ENCODE assay signal across 8 cellular contexts in the genomic region with DNA sequence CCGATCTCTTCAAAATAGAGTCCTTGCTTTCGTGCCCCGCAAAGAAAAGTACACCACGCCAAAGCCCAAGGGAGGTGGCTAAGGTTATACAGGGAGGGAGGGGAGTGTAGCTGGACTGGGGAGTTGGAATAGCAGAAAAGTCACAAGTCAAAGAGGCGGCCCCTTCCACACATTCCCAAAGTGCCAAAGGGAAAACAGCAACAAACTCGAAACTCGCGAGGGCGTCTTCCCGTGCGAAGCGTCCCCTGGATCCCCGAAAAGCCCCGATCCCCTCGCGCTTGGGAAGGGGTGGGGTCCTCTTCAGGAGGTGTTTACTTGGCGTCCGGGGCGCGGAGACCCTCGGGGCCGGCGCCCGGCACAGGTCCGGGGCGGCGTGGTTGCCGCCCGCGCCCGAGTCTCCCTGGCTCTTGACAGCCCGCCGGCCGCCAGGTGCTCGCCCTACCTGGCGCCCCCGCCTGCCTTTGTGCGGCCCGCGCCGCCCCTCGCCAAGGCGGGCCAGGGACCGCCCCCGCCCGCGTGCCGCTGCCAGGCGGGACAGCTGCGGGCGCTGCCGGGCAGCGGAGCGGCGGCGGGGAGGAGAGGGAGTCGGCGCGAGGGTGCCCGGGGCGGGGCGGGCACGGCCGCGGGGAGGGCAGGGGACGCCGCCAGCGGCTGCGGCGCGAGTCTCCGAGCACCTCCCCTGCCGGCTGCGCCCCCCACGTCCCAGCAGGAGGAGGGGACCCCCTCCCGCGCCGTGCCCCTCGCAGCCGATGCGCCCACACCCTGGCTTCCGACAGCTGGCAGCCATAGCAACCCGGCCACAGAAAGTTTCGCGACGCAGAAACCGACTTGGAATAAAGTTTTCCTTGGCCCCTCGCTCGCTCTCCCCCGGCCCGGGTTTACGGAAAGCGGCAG. TPM values are rescaled to one million over a fixed set of nuclear protein-coding genes. Genes with fewer than 3 reads are reported as not detected.
A peak's percentile ranks its signal among the peaks of the same experiment; 100 is the strongest.
DNase-seq lines count a peak whose midpoint lies in the region; ATAC-seq and TF ChIP-seq lines count a peak whose summit lies in the region.

No MANE protein-coding gene starts in this region.

- H3K27me3 ChIP-seq in HAP-1 (ENCODE audit: low read depth) (no peaks in the 10 kb centered on the region), left lung (peaks cover 0 to 29% of the 10 kb centered on the region in 2 donors), stomach (peaks cover 0 to 7% (median 0%) of the 10 kb centered on the region in 3 donors)

- peak overlapping the region; percentile 90 for H3K4me3 Mint-ChIP-seq in central memory CD8-positive, alpha-beta T cell

- no peak for TF ChIP-seq EP300 in stomach (IDR thresholded peaks at IDR 0.05)

- 1 to 2% (median 1%) methylated on average over 21 to 93 of the region's 93 CpGs for WGBS in stomach, 5 donors

- POLR2A ChIA-PET in OCI-LY7 (lab: Charles Lee), result no interaction called here

- peak; percentile 44 for ATAC-seq in central memory CD8-positive, alpha-beta T cell (replicated peaks; ENCODE audit: extremely low read depth, poor library complexity, severe bottlenecking)
- peak; percentile 67 for ATAC-seq in left lung
- no peak for ATAC-seq in HG03342 (IDR thresholded peaks at IDR 0.05; ENCODE audit: unreplicated experiment)

- TF ChIP-seq CTCF in GM12864 (IDR thresholded peaks at IDR 0.05; ENCODE audit: low read depth, low read length, missing control alignments), result no peak
- no peak for TF ChIP-seq CTCF in OCI-LY7 (conservative IDR thresholded peaks at IDR 0.05; ENCODE audit: low read length)
- TF ChIP-seq CTCF in left lung (IDR thresholded peaks at IDR 0.05), result no peak
- no peak for TF ChIP-seq CTCF in stomach (IDR thresholded peaks at IDR 0.05)

- intact Hi-C loops in OCI-LY7 (cut with micrococcal nuclease; ENCODE audit: unreplicated experiment) (no loop called here), left lung (cut with DNase I) (no loop called here), stomach (cut with DNase I; ENCODE audit: low total_unique reads) (no loop called here)

- H3K27ac Mint-ChIP-seq in central memory CD8-positive, alpha-beta T cell (ENCODE audit: low read depth), result no peak overlapping the region

- H3K9me2 ChIP-seq in OCI-LY7 (ENCODE audit: insufficient read depth, low read length), result no peaks in the 10 kb centered on the region

- no peak for DNase-seq in GM12864 (ENCODE audit: low read depth)
- peak in 1 of 2 experiments; percentile 36 for DNase-seq in HAP-1 (ENCODE audit: low spot score in 2 of 2)
- DNase-seq in OCI-LY7 (ENCODE audit: low spot score), result no peak
- DNase-seq in central memory CD8-positive, alpha-beta T cell (ENCODE audit: low spot score in 2 of 2), result no peak
- peak; percentile 44 to 87 for DNase-seq in left lung
- DNase-seq in stomach, result peak; percentile 70
- no peak for DNase-seq in UCSD-AML1 (lab: John Stamatoyannopoulos, UW; ENCODE audit: unreplicated experiment)

- no peak for TF ChIP-seq POLR2A in stomach (IDR thresholded peaks at IDR 0.05)

- CTCF ChIA-PET in OCI-LY7 (lab: Charles Lee; ENCODE audit: unreplicated experiment), result no interaction called here

- H2AFZ ChIP-seq in OCI-LY7 (ENCODE audit: low read length), result no peak overlapping the region; the same call in 1 of the 2 replicates

- no TSS peak for BruUV-seq in OCI-LY7 (replicated peaks; lab: Mats Ljungman, UMichigan)

- peak overlapping the region; percentile 88 for H3K4me3 ChIP-seq in GM12864 (ENCODE audit: low read depth, low read length)
- H3K4me3 ChIP-seq in HAP-1, result peak overlapping the region; percentile 81
- peak overlapping the region; percentile 67 for H3K4me3 ChIP-seq in OCI-LY7 (ENCODE audit: low read depth, low read length, poor library complexity, severe bottlenecking)
- H3K4me3 ChIP-seq in left lung, result peak overlapping the region; percentile 84 to 94
- H3K4me3 ChIP-seq in stomach, result peak overlapping the region; percentile 61 to 93 (median 83)

- H3K4me1 ChIP-seq in HAP-1, result peaks cover 8% of the 10 kb centered on the region
- H3K4me1 ChIP-seq in OCI-LY7 (ENCODE audit: insufficient read depth, low read length, poor library complexity, severe bottlenecking), result peaks cover 12% of the 10 kb centered on the region
- H3K4me1 ChIP-seq in left lung, result peaks cover 0 to 23% of the 10 kb centered on the region in 2 donors
- peaks cover 11 to 50% (median 30%) of the 10 kb centered on the region in 4 donors for H3K4me1 ChIP-seq in stomach

- no peaks in the 10 kb centered on the region for H3K36me3 ChIP-seq in HAP-1 (replicated peaks)
- no peaks in the 10 kb centered on the region for H3K36me3 ChIP-seq in OCI-LY7 (ENCODE audit: insufficient read depth, low read length)
- H3K36me3 ChIP-seq in left lung, result no peaks in the 10 kb centered on the region
- no peaks in the 10 kb centered on the region for H3K36me3 ChIP-seq in stomach

- peaks cover 2% of the 10 kb centered on the region for H3K36me3 Mint-ChIP-seq in central memory CD8-positive, alpha-beta T cell (ENCODE audit: insufficient read depth)

- no peaks in the 10 kb centered on the region for H3K79me2 ChIP-seq in OCI-LY7 (ENCODE audit: insufficient read depth, low read depth, low read length)

- H4K20me1 ChIP-seq in OCI-LY7 (ENCODE audit: insufficient read depth, low read length), result no peaks in the 10 kb centered on the region

- peak overlapping the region; percentile 87 for H3K4me2 ChIP-seq in OCI-LY7 (ENCODE audit: low read length)

- H3K9me3 Mint-ChIP-seq in central memory CD8-positive, alpha-beta T cell, result no peaks in the 10 kb centered on the region

- in situ Hi-C loops in HAP-1 (cut with MboI; ENCODE audit: low sequenced_read_pairs), result no loop called here

- peaks cover 69% of the 10 kb centered on the region for H3K27me3 Mint-ChIP-seq in central memory CD8-positive, alpha-beta T cell

- peaks cover 21% of the 10 kb centered on the region for H3K4me1 Mint-ChIP-seq in central memory CD8-positive, alpha-beta T cell

- no peaks in the 10 kb centered on the region for H3K9me3 ChIP-seq in HAP-1
- H3K9me3 ChIP-seq in OCI-LY7 (ENCODE audit: low read length), result no peaks in the 10 kb centered on the region
- no peaks in the 10 kb centered on the region for H3K9me3 ChIP-seq in left lung
- H3K9me3 ChIP-seq in stomach, result no peaks in the 10 kb centered on the region

- H3K27ac ChIP-seq in OCI-LY7 (ENCODE audit: low read depth, low read length, poor library complexity, severe bottlenecking) (no peak overlapping the region), left lung (peak overlapping the region; percentile 80 to 95), stomach (peak overlapping the region; percentile 89 to 99 (median 95))

RNA-seq across cellular contexts. Expression of a gene that starts 1.0 kb away (rescaled TPM):
- 0.72 and 1.5 TPM in 2 replicates for total RNA-seq in OCI-LY7 (2014; rRNA removed; shearing (Covaris generic))
- total RNA-seq in OCI-LY7 (2022), result 17.3 and 26.5 TPM in 2 replicates
- total RNA-seq in left lung, result 100 to 1,000 TPM in 1 of 2 donors, 10 to 100 TPM in 1; 75.7 to 101 TPM
- 100 to 1,000 TPM in 2 of 5 donors, 10 to 100 TPM in 3; 33.5 to 380 (median 70.6) TPM for total RNA-seq in stomach
- 10 to 100 TPM; 15.1 to 25.0 (median 15.7) TPM for polyA plus RNA-seq in stomach

Comparison
In these comparisons a context has a peak if more than half of its experiments do, and no peak if none do; other contexts are left out.
1. DNase-seq: peak in left lung (2 of 2) and stomach (single experiment); none in GM12864 (single experiment), OCI-LY7 (single experiment), central memory CD8-positive, alpha-beta T cell (0 of 2) and UCSD-AML1 (single experiment).
2. Peak in every context shown above with its lines, with median percentiles within 50 percentile points of each other: H3K4me3 ChIP-seq.